8 cellular contexts compared by ENCODE assay signal in genomic region chr18:49415441-49415840, GRCh38. TPM values are rescaled to one million over a fixed set of nuclear protein-coding genes. Genes with fewer than 3 reads are reported as not detected.
DNase-seq lines count a peak whose midpoint lies in the region; ATAC-seq and TF ChIP-seq lines count a peak whose summit lies in the region.
"Not testable (repeated sequence)": the region's sequence is repeated elsewhere in the genome, so short reads cannot be mapped to it uniquely, and the experiment has no call there.

No MANE protein-coding gene starts in this region.

- not testable (repeated sequence) for H2AFZ ChIP-seq in KMS-11 (ENCODE audit: low read depth)

- not testable (repeated sequence) for H3K27me3 ChIP-seq in KMS-11 (ENCODE audit: insufficient read depth, low read depth); gastrocnemius medialis

- not testable (repeated sequence) for H3K4me3 Mint-ChIP-seq in activated CD8-positive, alpha-beta T cell treated with anti-CD3 and anti-CD28 coated beads, Interleukin-2, amount 10 ng/mL, durations not matched to agents 7 days and 5 days

- H3K27me3 Mint-ChIP-seq in activated CD8-positive, alpha-beta T cell treated with anti-CD3 and anti-CD28 coated beads, Interleukin-2, amount 10 ng/mL, durations not matched to agents 7 days and 5 days (ENCODE audit: low read depth): not testable (repeated sequence)

- H3K4me1 ChIP-seq in KMS-11 (ENCODE audit: low read depth, poor library complexity, severe bottlenecking); gastrocnemius medialis: not testable (repeated sequence)

- H3K4me2 ChIP-seq in KMS-11: not testable (repeated sequence)

- H3K9me3 ChIP-seq in gastrocnemius medialis: not testable (repeated sequence)

- H3K4me3 ChIP-seq in GM12864 (ENCODE audit: low read depth, low read length); KMS-11 (IDR thresholded peaks at IDR 0.05; ENCODE audit: insufficient read depth, low read depth, low read length); gastrocnemius medialis: not testable (repeated sequence)

- intact Hi-C loops in gastrocnemius medialis (cut with DNase I; ENCODE audit: low total_unique reads): loop anchor here (10.0 kb wide), 1 partner anchor 741 kb away; no protein-coding TSS in a partner anchor

- not testable (repeated sequence) for H3K27ac ChIP-seq in KMS-11, epithelial cell of prostate, gastrocnemius medialis

- H3K79me2 ChIP-seq in KMS-11 (ENCODE audit: insufficient read depth, low read depth): not testable (repeated sequence)

- H3K4me1 Mint-ChIP-seq in activated CD8-positive, alpha-beta T cell treated with anti-CD3 and anti-CD28 coated beads, Interleukin-2, amount 10 ng/mL, durations not matched to agents 7 days and 5 days (ENCODE audit: low read depth): peaks cover 23% of the 10 kb centered on the region

- H3K27ac Mint-ChIP-seq in activated CD8-positive, alpha-beta T cell treated with anti-CD3 and anti-CD28 coated beads, Interleukin-2, amount 10 ng/mL, durations not matched to agents 7 days and 5 days: not testable (repeated sequence)

- H3K36me3 Mint-ChIP-seq in activated CD8-positive, alpha-beta T cell treated with anti-CD3 and anti-CD28 coated beads, Interleukin-2, amount 10 ng/mL, durations not matched to agents 7 days and 5 days (ENCODE audit: low read depth): peaks cover 14% of the 10 kb centered on the region

- in situ Hi-C loops in gastrocnemius medialis (cut with MboI; ENCODE audit: low sequenced_read_pairs in 4 of 4): not testable (repeated sequence)

- POLR2A ChIA-PET in activated CD8-positive, alpha-beta T cell treated with anti-CD3 and anti-CD28 coated beads, Interleukin-2, amount 10 ng/mL, durations not matched to agents 7 days and 5 days (lab: Charles Lee): not testable (repeated sequence)

- H3K9me3 Mint-ChIP-seq in activated CD8-positive, alpha-beta T cell treated with anti-CD3 and anti-CD28 coated beads, Interleukin-2, amount 10 ng/mL, durations not matched to agents 7 days and 5 days (ENCODE audit: insufficient read depth): not testable (repeated sequence)

- peak; percentile 63 for ATAC-seq in activated CD8-positive, alpha-beta T cell treated with anti-CD3 and anti-CD28 coated beads, Interleukin-2, amount 10 ng/mL, durations not matched to agents 7 days and 5 days
- ATAC-seq in gastrocnemius medialis: peak in 1 of 2 donors; percentile 69

- H3K36me3 ChIP-seq in KMS-11 (ENCODE audit: insufficient read depth); gastrocnemius medialis: not testable (repeated sequence)

- TF ChIP-seq POLR2A in gastrocnemius medialis (IDR thresholded peaks at IDR 0.05): not testable (repeated sequence)

- TF ChIP-seq CTCF in GM12864 (IDR thresholded peaks at IDR 0.05; ENCODE audit: low read depth, low read length, missing control alignments): peak; percentile 23
- TF ChIP-seq CTCF in KMS-11 (conservative IDR thresholded peaks at IDR 0.05; ENCODE audit: low read depth, low read length): peak; percentile 63
- TF ChIP-seq CTCF in gastrocnemius medialis (IDR thresholded peaks at IDR 0.05 in 4 of 5, conservative IDR thresholded peaks at IDR 0.05 in 1 of 5): peak in 3 of 5 experiments; percentile 7 to 34 (median 19)

- H4K20me1 ChIP-seq in KMS-11 (ENCODE audit: insufficient read depth): not testable (repeated sequence)

- peak; percentile 56 for DNase-seq in AG20443 (ENCODE audit: low spot score)
- DNase-seq in GM12864 (ENCODE audit: low read depth); activated CD8-positive, alpha-beta T cell treated with anti-CD3 and anti-CD28 coated beads, Interleukin-2, amount 10 ng/mL, durations not matched to agents 7 days and 5 days; gastrocnemius medialis: not testable (repeated sequence)
- DNase-seq in NOMO-1 treated with DMSO at 0.1 percent for 48 hours (lab: John Stamatoyannopoulos, UW; ENCODE audit: unreplicated experiment): peak; percentile 62
- peak; percentile 16 for DNase-seq in epithelial cell of prostate (ENCODE audit: low read depth, low spot score)
- peak; percentile 40 for DNase-seq in left kidney (ENCODE audit: low read depth, low spot score)

- CTCF ChIA-PET in activated CD8-positive, alpha-beta T cell treated with anti-CD3 and anti-CD28 coated beads, Interleukin-2, amount 10 ng/mL, durations not matched to agents 7 days and 5 days (lab: Charles Lee): interaction anchor here (0.8 to 2.3 kb wide), 11 partner anchors 15 to 848 kb away, joined by 3 to 8 read pairs (median 3); no protein-coding TSS in a partner anchor

- H3K9ac ChIP-seq in KMS-11: not testable (repeated sequence)

RNA-seq across cellular contexts. Expression of gene DYM, which starts 45.0 kb away (rescaled TPM):
- 10 to 100 TPM; 61.9 to 68.1 TPM for total RNA-seq in activated CD8-positive, alpha-beta T cell treated with anti-CD3 and anti-CD28 coated beads, Interleukin-2, amount 10 ng/mL, durations not matched to agents 7 days and 5 days
- 100 to 1,000 TPM in 1 of 4 donors, 10 to 100 TPM in 3; 60.4 to 124 (median 81.2) TPM for total RNA-seq in gastrocnemius medialis
